Comparison of ENCODE assay signal across 8 cellular contexts in genomic region chr1:154974808-154975408, GRCh38. TPM values are rescaled to one million over a fixed set of nuclear protein-coding genes. Genes with fewer than 3 reads are reported as not detected.
A peak's percentile ranks its signal among the peaks of the same experiment; 100 is the strongest.
DNase-seq lines count a peak whose midpoint lies in the region; ATAC-seq and TF ChIP-seq lines count a peak whose summit lies in the region.

No MANE protein-coding gene starts in this region.

- no peak for TF ChIP-seq CTCF in GM12875 (IDR thresholded peaks at IDR 0.05; ENCODE audit: borderline replicate concordance, insufficient read depth, low read depth, low read length)
- TF ChIP-seq CTCF in heart left ventricle (IDR thresholded peaks at IDR 0.05) = no peak
- TF ChIP-seq CTCF in type B pancreatic cell (conservative IDR thresholded peaks at IDR 0.05) = no peak

- H3K27me3 ChIP-seq in heart left ventricle = no peaks in the 10 kb centered on the region

- TF ChIP-seq POLR2A in heart left ventricle (IDR thresholded peaks at IDR 0.05) = peak in 1 of 2 donors; percentile 68

- peaks cover 31% of the 10 kb centered on the region for H3K4me1 Mint-ChIP-seq in activated naive CD8-positive, alpha-beta T cell treated with anti-CD3 and anti-CD28 coated beads, Interleukin-2, amount 50 U/mL, for 24 hours
- H3K4me1 Mint-ChIP-seq in type B pancreatic cell (ENCODE audit: unreplicated experiment) = peaks cover 29% of the 10 kb centered on the region

- H3K9me3 Mint-ChIP-seq in activated naive CD8-positive, alpha-beta T cell treated with anti-CD3 and anti-CD28 coated beads, Interleukin-2, amount 50 U/mL, for 24 hours = no peaks in the 10 kb centered on the region
- no peaks in the 10 kb centered on the region for H3K9me3 Mint-ChIP-seq in type B pancreatic cell

- H3K9me3 ChIP-seq in heart left ventricle = no peaks in the 10 kb centered on the region

- ATAC-seq in HG02759 (IDR thresholded peaks at IDR 0.05; ENCODE audit: unreplicated experiment) (peak; percentile 55), SK-N-SH treated with all-trans-retinoic acid at 6 μM for 48 hours (peak; percentile 22), heart left ventricle (peak; percentile 52 to 64 (median 62))
- ATAC-seq in activated naive CD8-positive, alpha-beta T cell treated with anti-CD3 and anti-CD28 coated beads, Interleukin-2, amount 50 U/mL, for 24 hours = peak; percentile 64

- H3K36me3 ChIP-seq in heart left ventricle = peaks cover 0 to 14% (median 5%) of the 10 kb centered on the region in 9 donors

- H3K27ac ChIP-seq in heart left ventricle = peak overlapping the region; percentile 76 to 99 (median 98)

- WGBS in heart left ventricle, 4 donors = 0% methylated on average over 30 of the region's 30 CpGs

- H3K27me3 Mint-ChIP-seq in activated naive CD8-positive, alpha-beta T cell treated with anti-CD3 and anti-CD28 coated beads, Interleukin-2, amount 50 U/mL, for 24 hours = no peaks in the 10 kb centered on the region
- no peaks in the 10 kb centered on the region for H3K27me3 Mint-ChIP-seq in type B pancreatic cell

- H3K4me3 ChIP-seq in GM12875 (ENCODE audit: low read depth, low read length) (peak overlapping the region; percentile 66), heart left ventricle (peak overlapping the region; percentile 18 to 84 (median 74))

- H3K36me3 Mint-ChIP-seq in activated naive CD8-positive, alpha-beta T cell treated with anti-CD3 and anti-CD28 coated beads, Interleukin-2, amount 50 U/mL, for 24 hours (ENCODE audit: low read depth) = peaks cover 26% of the 10 kb centered on the region
- peaks cover 4% of the 10 kb centered on the region for H3K36me3 Mint-ChIP-seq in type B pancreatic cell

- intact Hi-C loops in heart left ventricle (cut with DNase I) = loop anchor here in 4 of 10 donors (1.0 to 5.0 kb wide), 6 partner anchors 8 to 77 kb away; partner anchors contain the start of genes ZBTB7B (in 2 of the 4), ADAM15 (in 1 of the 4), FLAD1 (in 1 of the 4) and PMVK (in 1 of the 4)

- DNase-seq in NCI-H1105 treated with DMSO at 0.1 percent for 48 hours (lab: John Stamatoyannopoulos, UW) (peak; percentile 97), heart left ventricle (peak; percentile 96 to 97 (median 96)), pons (ENCODE audit: low spot score) (peak; percentile 98), type B pancreatic cell (ENCODE audit: extremely low spot score, unreplicated experiment) (peak; percentile 94)
- DNase-seq in activated naive CD8-positive, alpha-beta T cell treated with anti-CD3 and anti-CD28 coated beads, Interleukin-2, amount 50 U/mL, for 24 hours = peak; percentile 95

- peaks cover 21 to 54% (median 44%) of the 10 kb centered on the region in 12 donors for H3K4me1 ChIP-seq in heart left ventricle

- no peak overlapping the region for H3K4me3 Mint-ChIP-seq in activated naive CD8-positive, alpha-beta T cell treated with anti-CD3 and anti-CD28 coated beads, Interleukin-2, amount 50 U/mL, for 24 hours
- H3K4me3 Mint-ChIP-seq in type B pancreatic cell = no peak overlapping the region

- H3K27ac Mint-ChIP-seq in activated naive CD8-positive, alpha-beta T cell treated with anti-CD3 and anti-CD28 coated beads, Interleukin-2, amount 50 U/mL, for 24 hours = no peak overlapping the region
- H3K27ac Mint-ChIP-seq in type B pancreatic cell = no peak overlapping the region

TF ChIP-seq in SK-N-SH treated with all-trans-retinoic acid at 6 μM for 48 hours, 23 proteins besides CTCF, POLR2A, EP300 and RAD21:
- TF ChIP-seq BACH2 (CRISPR knock-in tag; IDR thresholded peaks at IDR 0.05; ENCODE audit: borderline replicate concordance) = no peak
- TF ChIP-seq CSDC2 (CRISPR knock-in tag; IDR thresholded peaks at IDR 0.05) = no peak
- TF ChIP-seq POU6F1 (CRISPR knock-in tag; IDR thresholded peaks at IDR 0.05; ENCODE audit: borderline replicate concordance, low read depth) = no peak
- no peak for TF ChIP-seq TCF4 (CRISPR knock-in tag; IDR thresholded peaks at IDR 0.05; ENCODE audit: borderline replicate concordance)
- no peak for TF ChIP-seq ESRRG (CRISPR knock-in tag; IDR thresholded peaks at IDR 0.05)
- no peak for TF ChIP-seq TSHZ2 (CRISPR knock-in tag; IDR thresholded peaks at IDR 0.05)
- TF ChIP-seq ISL1 (CRISPR knock-in tag; IDR thresholded peaks at IDR 0.05) = no peak
- TF ChIP-seq RARB (CRISPR knock-in tag; IDR thresholded peaks at IDR 0.05) = no peak
- TF ChIP-seq ZFP30 (CRISPR knock-in tag; IDR thresholded peaks at IDR 0.05) = no peak

RNA-seq across cellular contexts. Expression of gene CKS1B, which starts 0.4 kb away (rescaled TPM):
- total RNA-seq in heart left ventricle (10 to 100 TPM; 11.0 to 30.0 (median 16.7) TPM), type B pancreatic cell (ENCODE audit: low replicate concordance) (58.8 and 119 TPM in 2 replicates)
- 10 to 100 TPM in 1 of 2 donors, 1 to 10 TPM in 1; 6.8 to 48.9 TPM for polyA plus RNA-seq in heart left ventricle

RNA-seq across cellular contexts. Expression of gene SHC1, which starts 4.4 kb away (rescaled TPM):
- total RNA-seq in heart left ventricle (100 to 1,000 TPM in 1 of 9 donors, 10 to 100 TPM in 8; 38.8 to 115 (median 62.4) TPM), type B pancreatic cell (ENCODE audit: low replicate concordance) (65.3 and 87.8 TPM in 2 replicates)
- 10 to 100 TPM; 23.6 to 93.7 TPM for polyA plus RNA-seq in heart left ventricle

RNA-seq across cellular contexts. Expression of gene FLAD1, which starts 8.2 kb away (rescaled TPM):
- total RNA-seq in heart left ventricle = 10 to 100 TPM; 19.4 to 35.0 (median 27.4) TPM
- 10 to 100 TPM; 22.3 to 50.7 TPM for polyA plus RNA-seq in heart left ventricle
- total RNA-seq in type B pancreatic cell (ENCODE audit: low replicate concordance) = 51.4 and 59.0 TPM in 2 replicates

RNA-seq across cellular contexts. Expression of gene PYGO2, which starts 13.3 kb away (rescaled TPM):
- total RNA-seq in heart left ventricle (10 to 100 TPM; 10.7 to 19.2 (median 16.3) TPM), type B pancreatic cell (ENCODE audit: low replicate concordance) (48.1 and 49.0 TPM in 2 replicates)
- 10 to 100 TPM in 1 of 2 donors, 1 to 10 TPM in 1; 9.7 to 18.0 TPM for polyA plus RNA-seq in heart left ventricle

RNA-seq across cellular contexts. Expression of gene LENEP, which starts 18.5 kb away (rescaled TPM):
- total RNA-seq in heart left ventricle (not detected), type B pancreatic cell (ENCODE audit: low replicate concordance) (0.52 and 1.1 TPM in 2 replicates)
- polyA plus RNA-seq in heart left ventricle = not detected

Comparison
In these comparisons a context has a peak if more than half of its experiments do, and no peak if none do; other contexts are left out.
1. Peak in every context shown above with its lines: DNase-seq, ATAC-seq, H3K4me3 ChIP-seq and H3K27ac ChIP-seq.